Comparison of ENCODE assay signal across 11 cellular contexts in the genomic region with DNA sequence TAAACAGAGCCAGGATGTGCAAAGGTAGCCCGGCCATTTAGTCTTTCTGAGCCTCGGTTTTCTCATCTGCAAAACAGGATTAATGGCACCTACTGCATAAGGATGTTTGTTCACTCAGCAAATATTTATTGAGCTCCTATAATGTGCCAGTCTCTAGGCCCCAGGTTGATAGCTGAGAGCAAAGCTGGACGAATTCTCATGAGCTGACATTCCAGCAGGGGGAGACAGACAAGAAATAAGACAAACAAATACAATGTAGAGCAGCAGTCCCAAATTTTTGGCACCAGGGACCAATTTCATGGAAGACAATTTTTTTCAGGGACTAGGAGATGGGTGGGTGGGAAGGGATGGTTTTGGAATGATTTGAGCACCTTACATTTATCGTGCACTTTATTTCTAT.
DNase-seq lines count a peak whose midpoint lies in the region; ATAC-seq, FAIRE-seq and TF ChIP-seq lines count a peak whose summit lies in the region.
"Had no signal": no experiment of that assay in that cellular context is flagged by ENCODE, and none has a peak within 500 bp of the region (broad histone marks: within the 10 kb centered on the region; RNA-seq: fewer than 3 reads in every experiment).

No MANE protein-coding gene starts in this region.

- no peak overlapping the region for H3K4me2 ChIP-seq in SK-N-SH
- no peak overlapping the region for H3K4me2 ChIP-seq in endothelial cell of umbilical vein (ENCODE audit: insufficient read depth, low read length)

- ATAC-seq in SK-N-SH treated with all-trans-retinoic acid at 6 μM for 48 hours (no peak), HG02610 (IDR thresholded peaks at IDR 0.05; ENCODE audit: unreplicated experiment) (no peak), GM18502 (IDR thresholded peaks at IDR 0.05; ENCODE audit: poor library complexity, unreplicated experiment) (no peak), HG03469 (IDR thresholded peaks at IDR 0.05; ENCODE audit: unreplicated experiment) (no peak)

- no peak overlapping the region for H3K9ac ChIP-seq in SK-N-SH
- H3K9ac ChIP-seq in endothelial cell of umbilical vein (replicated peaks; ENCODE audit: extremely low read depth, insufficient read depth, low read length): no peak overlapping the region

- no TSS peak for BruUV-seq in endothelial cell of umbilical vein (replicated peaks; lab: Mats Ljungman, UMichigan)

- H3K36me3 ChIP-seq in SK-N-SH (replicated peaks in 1 of 2; ENCODE audit: control insufficient read depth in 1 of 2, insufficient read depth in 2 of 2, low read length in 1 of 2) (no peaks in the 10 kb centered on the region), endothelial cell of umbilical vein (ENCODE audit: control insufficient read depth in 2 of 2, extremely low read depth in 1 of 2, insufficient read depth in 2 of 2, low read length in 2 of 2) (no peaks in the 10 kb centered on the region)

- no peaks in the 10 kb centered on the region for H3F3A ChIP-seq in SK-N-SH (replicated peaks; ENCODE audit: insufficient read depth)

- POLR2A ChIA-PET in SK-N-SH (lab: Yijun Ruan, JAX): no interaction called here
- POLR2A ChIA-PET in endothelial cell of umbilical vein (lab: Charles Lee): interaction anchor here (0.5 kb wide), 1 partner anchor 16 kb away, joined by 3 read pairs; no protein-coding TSS in a partner anchor

- H2AFZ ChIP-seq in SK-N-SH (ENCODE audit: low read depth) (no peak overlapping the region), endothelial cell of umbilical vein (ENCODE audit: low read depth, low read length) (no peak overlapping the region)

- TF ChIP-seq EP300 in SK-N-SH (IDR thresholded peaks at IDR 0.05; ENCODE audit: borderline replicate concordance in 1 of 2, low read depth in 1 of 2, low read length in 1 of 2): no peak

- DNase-seq in SK-N-SH (peak; percentile 42), NCI-H2227 (lab: John Stamatoyannopoulos, UW; ENCODE audit: unreplicated experiment) (peak; percentile 60), endothelial cell of umbilical vein (ENCODE audit: low read depth, low spot score) (no peak), superior temporal gyrus (ENCODE audit: extremely low spot score) (peak; percentile 35)
- DNase-seq: activated CD4-positive, alpha-beta memory T cell treated with anti-CD3 and anti-CD28 coated beads for 36 hours had no signal

- peak; percentile 26 for TF ChIP-seq RAD21 in SK-N-SH (IDR thresholded peaks at IDR 0.05; ENCODE audit: low read length)

- no peaks in the 10 kb centered on the region for H3K9me3 ChIP-seq in SK-N-SH
- H3K9me3 ChIP-seq in endothelial cell of umbilical vein (replicated peaks; ENCODE audit: control insufficient read depth, insufficient read depth, low read length): no peaks in the 10 kb centered on the region

- H3K79me2 ChIP-seq in SK-N-SH (ENCODE audit: insufficient read depth): no peaks in the 10 kb centered on the region
- no peaks in the 10 kb centered on the region for H3K79me2 ChIP-seq in endothelial cell of umbilical vein (ENCODE audit: control insufficient read depth, insufficient read depth, low read length)

- no peaks in the 10 kb centered on the region for H3K9me1 ChIP-seq in endothelial cell of umbilical vein (replicated peaks; ENCODE audit: control insufficient read depth, extremely low read depth, insufficient read depth, low read length)

- H3K4me3 ChIP-seq in SK-N-SH (ENCODE audit: low read depth in 2 of 2, low read length in 1 of 2) (no peak overlapping the region; a peak in 1 of 4 replicates), endothelial cell of umbilical vein (replicated peaks in 1 of 3; ENCODE audit: insufficient read depth in 1 of 3, low read depth in 1 of 3, low read length in 3 of 3) (no peak overlapping the region)

- FAIRE-seq in endothelial cell of umbilical vein (lab: Jason Lieb, UNC): no peak
- FAIRE-seq: frontal cortex, G401.6 had no signal

- peak; percentile 44 for TF ChIP-seq CTCF in SK-N-SH (IDR thresholded peaks at IDR 0.05)
- TF ChIP-seq CTCF in endothelial cell of umbilical vein (IDR thresholded peaks at IDR 0.05; ENCODE audit: extremely low read depth in 1 of 2, insufficient read depth in 1 of 2, low read depth in 1 of 2, low read length in 2 of 2): peak; percentile 17 to 21

- H3K27me3 ChIP-seq in SK-N-SH (ENCODE audit: insufficient read depth): no peaks in the 10 kb centered on the region; the same call in 1 of the 2 replicates
- H3K27me3 ChIP-seq in endothelial cell of umbilical vein (ENCODE audit: control insufficient read depth in 2 of 2, insufficient read depth in 2 of 2, low read length in 2 of 2): no peaks in the 10 kb centered on the region

- no peak overlapping the region for H3K27ac ChIP-seq in SK-N-SH (ENCODE audit: low read depth in 2 of 2, low read length in 1 of 2)
- H3K27ac ChIP-seq in endothelial cell of umbilical vein (ENCODE audit: insufficient read depth, low read depth, low read length): no peak overlapping the region

- 31% methylated on average over 4 of the region's 4 CpGs for WGBS in SK-N-SH (ENCODE audit: low lambda C conversion rate)

- H4K20me1 ChIP-seq in SK-N-SH (ENCODE audit: insufficient read depth) (no peaks in the 10 kb centered on the region), endothelial cell of umbilical vein (replicated peaks; ENCODE audit: control insufficient read depth, extremely low read depth, insufficient read depth, low read length) (no peaks in the 10 kb centered on the region)

- no peaks in the 10 kb centered on the region for H3K9me2 ChIP-seq in SK-N-SH

- intact Hi-C loops in endothelial cell of umbilical vein (cut with micrococcal nuclease): no loop called here

- TF ChIP-seq POLR2A in endothelial cell of umbilical vein (IDR thresholded peaks at IDR 0.05; ENCODE audit: low read depth, low read length): no peak

- H3K4me1 ChIP-seq in SK-N-SH (ENCODE audit: control insufficient read depth in 1 of 2, insufficient read depth in 2 of 2, low read depth in 1 of 2, low read length in 1 of 2): no peaks in the 10 kb centered on the region
- H3K4me1 ChIP-seq in endothelial cell of umbilical vein (ENCODE audit: control insufficient read depth, extremely low read depth, insufficient read depth, low read length): no peaks in the 10 kb centered on the region

- CTCF ChIA-PET in SK-N-SH (lab: Yijun Ruan, JAX) (interaction anchor here (0.6 to 9.7 kb wide), 19 partner anchors 8 to 865 kb away, joined by 3 to 110 read pairs (median 3); no protein-coding TSS in a partner anchor), endothelial cell of umbilical vein (lab: Charles Lee) (interaction anchor here (0.9 to 2.3 kb wide), 9 partner anchors 9 to 902 kb away, joined by 3 to 40 read pairs (median 4); no protein-coding TSS in a partner anchor)

- dilution Hi-C loops in endothelial cell of umbilical vein (cut with MboI; ENCODE audit: extremely low pct_ligation_motif_present, low sequenced_read_pairs): no loop called here

TF ChIP-seq in SK-N-SH, 30 proteins besides CTCF, POLR2A, EP300 and RAD21 (continues in another document):
- TF ChIP-seq, protein P1, sequence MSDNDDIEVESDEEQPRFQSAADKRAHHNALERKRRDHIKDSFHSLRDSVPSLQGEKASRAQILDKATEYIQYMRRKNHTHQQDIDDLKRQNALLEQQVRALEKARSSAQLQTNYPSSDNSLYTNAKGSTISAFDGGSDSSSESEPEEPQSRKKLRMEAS (IDR thresholded peaks at IDR 0.05; ENCODE audit: low read depth): no peak
- TF ChIP-seq NFIC (IDR thresholded peaks at IDR 0.05; ENCODE audit: borderline replicate concordance): no peak
- TF ChIP-seq, protein P2, sequence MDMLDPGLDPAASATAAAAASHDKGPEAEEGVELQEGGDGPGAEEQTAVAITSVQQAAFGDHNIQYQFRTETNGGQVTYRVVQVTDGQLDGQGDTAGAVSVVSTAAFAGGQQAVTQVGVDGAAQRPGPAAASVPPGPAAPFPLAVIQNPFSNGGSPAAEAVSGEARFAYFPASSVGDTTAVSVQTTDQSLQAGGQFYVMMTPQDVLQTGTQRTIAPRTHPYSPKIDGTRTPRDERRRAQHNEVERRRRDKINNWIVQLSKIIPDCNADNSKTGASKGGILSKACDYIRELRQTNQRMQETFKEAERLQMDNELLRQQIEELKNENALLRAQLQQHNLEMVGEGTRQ (IDR thresholded peaks at IDR 0.05; ENCODE audit: borderline replicate concordance, low read depth, low read length): no peak
- TF ChIP-seq FOXM1 (IDR thresholded peaks at IDR 0.05; ENCODE audit: low read depth): no peak

TF ChIP-seq in SK-N-SH treated with all-trans-retinoic acid at 6 μM for 48 hours, 23 proteins besides CTCF, POLR2A, EP300 and RAD21 (continues in another document):
- TF ChIP-seq PPARA (CRISPR knock-in tag; IDR thresholded peaks at IDR 0.05; ENCODE audit: borderline replicate concordance) (no peak), ESRRG (CRISPR knock-in tag; IDR thresholded peaks at IDR 0.05) (no peak), ZC3H10 (CRISPR knock-in tag; IDR thresholded peaks at IDR 0.05) (no peak), ZFP3 (CRISPR knock-in tag; IDR thresholded peaks at IDR 0.05) (no peak), BACH2 (CRISPR knock-in tag; IDR thresholded peaks at IDR 0.05; ENCODE audit: borderline replicate concordance) (no peak), ISL1 (CRISPR knock-in tag; IDR thresholded peaks at IDR 0.05) (no peak), ZNF70 (CRISPR knock-in tag; IDR thresholded peaks at IDR 0.05) (no peak)

TF ChIP-seq in endothelial cell of umbilical vein, 7 proteins besides CTCF, POLR2A, EP300 and RAD21:
- no peak for TF ChIP-seq JUN (IDR thresholded peaks at IDR 0.05; ENCODE audit: borderline replicate concordance, insufficient read depth, insufficient read length, low read depth)
- TF ChIP-seq, protein P1 (IDR thresholded peaks at IDR 0.05; ENCODE audit: insufficient read depth, insufficient read length): no peak
- no peak for TF ChIP-seq MYC (IDR thresholded peaks at IDR 0.05; ENCODE audit: low read depth, low read length)
- TF ChIP-seq FOS (IDR thresholded peaks at IDR 0.05; ENCODE audit: borderline replicate concordance, insufficient read depth, low read length): no peak
